In genomic region chr1:223226271-223226670, GRCh38 we compare ENCODE assay signal across 15 cellular contexts.
DNase-seq lines count a peak whose midpoint lies in the region; ATAC-seq and TF ChIP-seq lines count a peak whose summit lies in the region.
"Had no signal": no experiment of that assay in that cellular context is flagged by ENCODE, and none has a peak within 500 bp of the region (broad histone marks: within the 10 kb centered on the region; RNA-seq: fewer than 3 reads in every experiment).

No MANE protein-coding gene starts in this region.

- H3K79me1 ChIP-seq in H9 (ENCODE audit: insufficient read depth, low read depth, low read length, poor library complexity, severe bottlenecking): no peaks in the 10 kb centered on the region

- H2BK15ac ChIP-seq in H9 (ENCODE audit: low read depth, low read length): no peak overlapping the region

- no peak overlapping the region for H3K14ac ChIP-seq in H9 (ENCODE audit: insufficient read depth, low read length)

- no peak overlapping the region for H2AK5ac ChIP-seq in H9 (ENCODE audit: insufficient read length, low read length)

- intact Hi-C loops in activated T-helper 1 cell treated with anti-CD3 and anti-CD28 coated beads, Interleukin-12 subunit alpha, Interleukin-12 subunit beta, Interleukin-2, Interleukin-4 antibody, amounts not matched to agents 30 ng/mL and 10 ng/mL and 1 ng/mL, durations not matched to agents 14 hours and 24 hours and 36 hours (cut with micrococcal nuclease): no loop called here
- intact Hi-C loops in left cardiac atrium (cut with DNase I): no loop called here

- no peak overlapping the region for H3T11ph ChIP-seq in H9 (ENCODE audit: low read length)

- no peak overlapping the region for H3K23ac ChIP-seq in H9 (ENCODE audit: insufficient read length, low read depth, low read length)

- H3K79me2 ChIP-seq in H9 (ENCODE audit: insufficient read depth, low read length): no peaks in the 10 kb centered on the region

- H3K27me3 Mint-ChIP-seq in H9 (ENCODE audit: low read depth) (peaks cover 18% of the 10 kb centered on the region), type B pancreatic cell (peaks cover 14% of the 10 kb centered on the region)
- peaks cover 3% of the 10 kb centered on the region for H3K27me3 Mint-ChIP-seq in activated T-helper 1 cell treated with anti-CD3 and anti-CD28 coated beads, Interleukin-12 subunit alpha, Interleukin-12 subunit beta, Interleukin-2, Interleukin-4 antibody, amounts not matched to agents 30 ng/mL and 10 ng/mL and 1 ng/mL, durations not matched to agents 14 hours and 24 hours and 36 hours (ENCODE audit: insufficient read depth)
- H3K27me3 Mint-ChIP-seq: CD4-positive, alpha-beta T cell had no signal

- no peak overlapping the region for H4K8ac ChIP-seq in H9 (replicated peaks; ENCODE audit: insufficient read length, low read depth, low read length)

- no peaks in the 10 kb centered on the region for H3K27me3 ChIP-seq in H9 (ENCODE audit: insufficient read depth, low read length)

- no peak overlapping the region for H2AFZ ChIP-seq in H9 (ENCODE audit: low read length)
- H2AFZ ChIP-seq: GM23338 had no signal

- TF ChIP-seq CTCF in H9 (conservative IDR thresholded peaks at IDR 0.05): no peak
- no peak for TF ChIP-seq CTCF in type B pancreatic cell (conservative IDR thresholded peaks at IDR 0.05)

- H4K5ac ChIP-seq in H9 (ENCODE audit: insufficient read length, low read depth, low read length): no peak overlapping the region

- H4K20me1 ChIP-seq in H9 (ENCODE audit: control insufficient read depth, insufficient read depth, insufficient read length): no peaks in the 10 kb centered on the region

- H3K4me3 Mint-ChIP-seq in H9 (no peak overlapping the region), type B pancreatic cell (no peak overlapping the region)
- no peak overlapping the region for H3K4me3 Mint-ChIP-seq in activated T-helper 1 cell treated with anti-CD3 and anti-CD28 coated beads, Interleukin-12 subunit alpha, Interleukin-12 subunit beta, Interleukin-2, Interleukin-4 antibody, amounts not matched to agents 30 ng/mL and 10 ng/mL and 1 ng/mL, durations not matched to agents 14 hours and 24 hours and 36 hours
- H3K4me3 Mint-ChIP-seq: B cell; CD4-positive, alpha-beta T cell; GM23338 had no signal

- no peak overlapping the region for H2BK12ac ChIP-seq in H9 (ENCODE audit: insufficient read length, low read depth, low read length)

- no peak overlapping the region for H2BK120ac ChIP-seq in H9 (ENCODE audit: low read depth, low read length, poor library complexity, severe bottlenecking)

- H3K18ac ChIP-seq in H9 (ENCODE audit: insufficient read length, low read depth, low read length): no peak overlapping the region

- DNase-seq in H9: peak; percentile 17
- peak; percentile 44 for DNase-seq in activated CD8-positive, alpha-beta memory T cell treated with anti-CD3 and anti-CD28 coated beads, Interleukin-2, amount 50 U/mL, for 48 hours
- peak; percentile 37 for DNase-seq in mesenteric fat pad (ENCODE audit: low spot score)
- peak; percentile 54 for DNase-seq in type B pancreatic cell (ENCODE audit: extremely low spot score, unreplicated experiment)
- DNase-seq in activated T-helper 1 cell treated with anti-CD3 and anti-CD28 coated beads, Interleukin-12 subunit alpha, Interleukin-12 subunit beta, Interleukin-2, Interleukin-4 antibody, amounts not matched to agents 30 ng/mL and 10 ng/mL and 1 ng/mL, durations not matched to agents 14 hours and 24 hours and 36 hours (ENCODE audit: low spot score): no peak
- DNase-seq in left cardiac atrium: no peak
- no peak for DNase-seq in activated CD4-positive, alpha-beta T cell treated with anti-CD3 and anti-CD28 coated beads, Interleukin-2, amount 50 U/mL, for 4 hours
- DNase-seq: ACHN; C1 segment of cervical spinal cord; CD4-positive, alpha-beta T cell; DMS79 had no signal

- no peaks in the 10 kb centered on the region for H3K9me3 ChIP-seq in H9 (ENCODE audit: control insufficient read depth, low read depth, low read length)
- H3K9me3 ChIP-seq: HAP-1 had no signal

- no peak overlapping the region for H3K9ac ChIP-seq in H9 (ENCODE audit: extremely low read depth, insufficient read length, low read length)

- no peak overlapping the region for H3K56ac ChIP-seq in H9 (ENCODE audit: insufficient read length, low read depth, low read length)

- H3K9me3 Mint-ChIP-seq in H9: no peaks in the 10 kb centered on the region; a peak in 1 of 5 replicates
- H3K9me3 Mint-ChIP-seq in type B pancreatic cell: no peaks in the 10 kb centered on the region
- H3K9me3 Mint-ChIP-seq in activated T-helper 1 cell treated with anti-CD3 and anti-CD28 coated beads, Interleukin-12 subunit alpha, Interleukin-12 subunit beta, Interleukin-2, Interleukin-4 antibody, amounts not matched to agents 30 ng/mL and 10 ng/mL and 1 ng/mL, durations not matched to agents 14 hours and 24 hours and 36 hours: no peaks in the 10 kb centered on the region
- H3K9me3 Mint-ChIP-seq: CD4-positive, alpha-beta T cell; GM23338 had no signal

- no peak overlapping the region for H2BK20ac ChIP-seq in H9 (ENCODE audit: low read depth, low read length, poor library complexity, severe bottlenecking)

- H3K36me3 Mint-ChIP-seq in H9 (ENCODE audit: insufficient read depth in 1 of 3, low read depth in 3 of 3) (no peaks in the 10 kb centered on the region; a peak in 2 of 7 replicates), type B pancreatic cell (no peaks in the 10 kb centered on the region)
- H3K36me3 Mint-ChIP-seq in activated T-helper 1 cell treated with anti-CD3 and anti-CD28 coated beads, Interleukin-12 subunit alpha, Interleukin-12 subunit beta, Interleukin-2, Interleukin-4 antibody, amounts not matched to agents 30 ng/mL and 10 ng/mL and 1 ng/mL, durations not matched to agents 14 hours and 24 hours and 36 hours (ENCODE audit: low read depth): no peaks in the 10 kb centered on the region

- no peak overlapping the region for H3K4me2 ChIP-seq in H9 (ENCODE audit: insufficient read depth, insufficient read length, low read length)
- H3K4me2 ChIP-seq: GM23338 had no signal

- H3K27ac Mint-ChIP-seq in H9 (no peak overlapping the region), type B pancreatic cell (no peak overlapping the region)
- no peak overlapping the region for H3K27ac Mint-ChIP-seq in activated T-helper 1 cell treated with anti-CD3 and anti-CD28 coated beads, Interleukin-12 subunit alpha, Interleukin-12 subunit beta, Interleukin-2, Interleukin-4 antibody, amounts not matched to agents 30 ng/mL and 10 ng/mL and 1 ng/mL, durations not matched to agents 14 hours and 24 hours and 36 hours
- H3K27ac Mint-ChIP-seq: B cell; CD4-positive, alpha-beta T cell; GM23338 had no signal

- no peak overlapping the region for H4K91ac ChIP-seq in H9 (ENCODE audit: insufficient read length, low read depth, low read length)

- no peaks in the 10 kb centered on the region for H3K4me1 ChIP-seq in H9 (ENCODE audit: insufficient read depth, low read length)
- H3K4me1 ChIP-seq: HAP-1 had no signal

- H3K27ac ChIP-seq in H9 (ENCODE audit: insufficient read length, low read depth, low read length): no peak overlapping the region

- H3K4ac ChIP-seq in H9 (ENCODE audit: low read depth, low read length): no peak overlapping the region

- no CpG with 5 or more reads among the region's 3 CpGs for WGBS in H9 (ENCODE audit: extremely low coverage, insufficient read length, low lambda C conversion rate)

- ATAC-seq in left cardiac atrium: no peak
- ATAC-seq: GM12878, GM23338 had no signal

- no peak overlapping the region for H2BK5ac ChIP-seq in H9 (ENCODE audit: insufficient read length, low read length)

- H3K4me1 Mint-ChIP-seq in H9 (no peaks in the 10 kb centered on the region), type B pancreatic cell (ENCODE audit: unreplicated experiment) (no peaks in the 10 kb centered on the region)
- H3K4me1 Mint-ChIP-seq in activated T-helper 1 cell treated with anti-CD3 and anti-CD28 coated beads, Interleukin-12 subunit alpha, Interleukin-12 subunit beta, Interleukin-2, Interleukin-4 antibody, amounts not matched to agents 30 ng/mL and 10 ng/mL and 1 ng/mL, durations not matched to agents 14 hours and 24 hours and 36 hours (ENCODE audit: low read depth): peaks cover 12% of the 10 kb centered on the region
- H3K4me1 Mint-ChIP-seq: B cell, GM23338 had no signal

- H3K23me2 ChIP-seq in H9 (ENCODE audit: insufficient read length, low read depth, low read length, poor library complexity, severe bottlenecking): no peaks in the 10 kb centered on the region

Comparison
In these comparisons a context has a peak if more than half of its experiments do, and no peak if none do; other contexts are left out.
1. DNase-seq: peak in H9 (single experiment), activated CD8-positive, alpha-beta memory T cell treated with anti-CD3 and anti-CD28 coated beads, Interleukin-2, amount 50 U/mL, for 48 hours (single experiment), mesenteric fat pad (single experiment) and type B pancreatic cell (single experiment); none in activated T-helper 1 cell treated with anti-CD3 and anti-CD28 coated beads, Interleukin-12 subunit alpha, Interleukin-12 subunit beta, Interleukin-2, Interleukin-4 antibody, amounts not matched to agents 30 ng/mL and 10 ng/mL and 1 ng/mL, durations not matched to agents 14 hours and 24 hours and 36 hours (single experiment), left cardiac atrium (single experiment) and activated CD4-positive, alpha-beta T cell treated with anti-CD3 and anti-CD28 coated beads, Interleukin-2, amount 50 U/mL, for 4 hours (0 of 2).